In the genomic region with DNA sequence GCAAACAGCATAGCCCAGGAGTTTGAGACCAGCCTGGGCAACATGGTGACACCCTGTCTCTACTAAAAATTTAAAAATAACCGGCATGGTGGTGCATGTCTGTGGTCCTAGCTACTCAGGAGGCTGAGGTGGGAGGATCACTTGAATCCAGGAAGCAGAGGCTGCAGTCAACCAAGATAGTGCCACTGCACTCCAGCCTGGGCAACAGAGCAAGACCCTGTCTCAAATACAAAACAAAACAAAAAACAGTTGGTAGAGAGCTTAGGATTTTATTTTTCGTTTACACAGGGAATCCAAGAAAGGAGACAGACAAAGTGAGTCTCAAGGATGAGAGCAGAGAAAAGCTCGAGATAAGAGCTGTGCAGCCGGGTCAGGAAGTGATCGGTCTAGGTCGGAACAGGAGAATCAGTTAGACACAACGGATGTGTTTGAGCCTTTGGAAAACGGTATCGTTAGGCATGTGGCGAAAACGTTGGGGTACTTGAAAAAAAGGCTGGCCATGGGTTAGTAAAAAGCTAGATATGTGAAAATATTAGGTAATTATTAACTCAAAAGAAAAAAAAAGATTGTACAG, we compare ENCODE assay signal across 1 cellular context.
TF ChIP-seq lines count a peak whose summit lies in the region.

No MANE protein-coding gene starts in this region.

TF ChIP-seq in K562, 482 proteins besides CTCF, POLR2A, EP300 and RAD21 (continued from another document):
- TF ChIP-seq, protein P1, sequence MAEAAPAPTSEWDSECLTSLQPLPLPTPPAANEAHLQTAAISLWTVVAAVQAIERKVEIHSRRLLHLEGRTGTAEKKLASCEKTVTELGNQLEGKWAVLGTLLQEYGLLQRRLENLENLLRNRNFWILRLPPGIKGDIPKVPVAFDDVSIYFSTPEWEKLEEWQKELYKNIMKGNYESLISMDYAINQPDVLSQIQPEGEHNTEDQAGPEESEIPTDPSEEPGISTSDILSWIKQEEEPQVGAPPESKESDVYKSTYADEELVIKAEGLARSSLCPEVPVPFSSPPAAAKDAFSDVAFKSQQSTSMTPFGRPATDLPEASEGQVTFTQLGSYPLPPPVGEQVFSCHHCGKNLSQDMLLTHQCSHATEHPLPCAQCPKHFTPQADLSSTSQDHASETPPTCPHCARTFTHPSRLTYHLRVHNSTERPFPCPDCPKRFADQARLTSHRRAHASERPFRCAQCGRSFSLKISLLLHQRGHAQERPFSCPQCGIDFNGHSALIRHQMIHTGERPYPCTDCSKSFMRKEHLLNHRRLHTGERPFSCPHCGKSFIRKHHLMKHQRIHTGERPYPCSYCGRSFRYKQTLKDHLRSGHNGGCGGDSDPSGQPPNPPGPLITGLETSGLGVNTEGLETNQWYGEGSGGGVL (CRISPR knock-in tag; IDR thresholded peaks at IDR 0.05): no peak
- TF ChIP-seq ZNF324 (CRISPR knock-in tag; IDR thresholded peaks at IDR 0.05) (no peak), BRF2 (IDR thresholded peaks at IDR 0.05; ENCODE audit: borderline replicate concordance, insufficient read depth, insufficient read length) (no peak), MITF (IDR thresholded peaks at IDR 0.05) (no peak), NBN (IDR thresholded peaks at IDR 0.05; ENCODE audit: low read depth) (no peak), NRF1 (conservative IDR thresholded peaks at IDR 0.05 in 1 of 2, IDR thresholded peaks at IDR 0.05 in 1 of 2) (no peak), TSHZ1 (CRISPR knock-in tag; IDR thresholded peaks at IDR 0.05) (no peak), ELF4 (CRISPR knock-in tag; IDR thresholded peaks at IDR 0.05) (0 out of 2 replicates have a peak, but pooled peaks have one; percentile 31), ARID1B (IDR thresholded peaks at IDR 0.05) (no peak), ZNF436 (CRISPR knock-in tag; IDR thresholded peaks at IDR 0.05) (no peak)
